In the genomic region with DNA sequence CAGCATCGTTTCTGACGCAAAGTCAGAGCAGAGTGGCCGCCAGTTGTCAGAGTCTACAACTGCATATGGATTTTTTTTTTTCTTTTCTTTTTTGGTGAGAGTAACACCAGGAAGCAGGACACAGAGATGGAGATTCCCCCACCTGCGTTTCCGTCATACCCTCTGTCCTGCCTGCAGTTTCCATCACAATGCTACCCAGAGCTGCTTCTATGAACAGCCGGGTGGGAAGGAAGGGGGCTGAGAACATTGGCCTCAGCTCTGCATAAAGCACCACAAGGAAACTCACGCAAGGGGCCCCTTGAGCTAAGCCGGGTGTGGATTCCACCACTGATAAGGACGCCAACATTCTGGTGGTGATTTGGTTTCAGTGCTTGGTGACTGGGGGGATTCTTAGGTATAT, we compare ENCODE assay signal across 25 cellular contexts.
"Had no signal": no experiment of that assay in that cellular context is flagged by ENCODE, and none has a peak within 500 bp of the region (broad histone marks: within the 10 kb centered on the region; RNA-seq: fewer than 3 reads in every experiment).

No MANE protein-coding gene starts in this region.

- ATAC-seq: activated CD4-positive, alpha-beta T cell treated with anti-CD3 and anti-CD28 coated beads for 36 hours; activated CD4-positive, CD25-positive, alpha-beta regulatory T cell treated with anti-CD3 and anti-CD28 coated beads, Interleukin-2, amount 50 U/mL, for 24 hours; activated CD8-positive, alpha-beta T cell treated with anti-CD3 and anti-CD28 coated beads, Interleukin-2, amount 10 ng/mL, durations not matched to agents 7 days and 5 days; activated naive CD4-positive, alpha-beta T cell treated with anti-CD3 and anti-CD28 coated beads, Interleukin-2, amount 50 U/mL, for 72 hours; body of pancreas; Panc1 had no signal

- H3K4me1 ChIP-seq: adrenal gland, body of pancreas, breast epithelium, SJCRH30 had no signal

- H3K4me3 ChIP-seq: adrenal gland, body of pancreas, breast epithelium, SJCRH30, SK-N-MC had no signal

- DNase-seq: activated CD4-positive, alpha-beta T cell treated with anti-CD3 and anti-CD28 coated beads for 36 hours; activated CD4-positive, alpha-beta T cell treated with anti-CD3 and anti-CD28 coated beads, Interleukin-2, amount 10 ng/mL, durations not matched to agents 7 days and 5 days; activated CD4-positive, alpha-beta T cell treated with anti-CD3 and anti-CD28 coated beads, Interleukin-2, amount 50 U/mL, for 48 hours; activated CD8-positive, alpha-beta T cell treated with anti-CD3 and anti-CD28 coated beads, Interleukin-2, amount 10 ng/mL, durations not matched to agents 7 days and 5 days; activated gamma-delta T cell; activated naive CD4-positive, alpha-beta T cell treated with anti-CD3 and anti-CD28 coated beads for 36 hours; activated T-cell treated with anti-CD3 and anti-CD28 coated beads, Interleukin-2, amount 50 U/mL, for 24 hours; adrenal gland; body of pancreas; NCI-H1105; NCI-H1436; NCI-H1694; NCI-H1930; NCI-H2081 treated with DMSO at 0.1 percent for 48 hours; NCI-H226; NCI-H524 treated with DMSO at 0.1 percent for 48 hours; SHP77; SJCRH30; T1000 had no signal

- H3K9me3 ChIP-seq: adrenal gland, body of pancreas, breast epithelium, SJCRH30 had no signal

- FAIRE-seq: astrocyte had no signal

- H3K27me3 ChIP-seq: adrenal gland, body of pancreas, breast epithelium, SJCRH30 had no signal

- H3K27ac ChIP-seq: adrenal gland, body of pancreas, breast epithelium, SJCRH30, SK-N-MC had no signal

- H3K36me3 ChIP-seq: adrenal gland, breast epithelium, SJCRH30 had no signal
